ENCODE assay signal across 32 cellular contexts in the genomic region with DNA sequence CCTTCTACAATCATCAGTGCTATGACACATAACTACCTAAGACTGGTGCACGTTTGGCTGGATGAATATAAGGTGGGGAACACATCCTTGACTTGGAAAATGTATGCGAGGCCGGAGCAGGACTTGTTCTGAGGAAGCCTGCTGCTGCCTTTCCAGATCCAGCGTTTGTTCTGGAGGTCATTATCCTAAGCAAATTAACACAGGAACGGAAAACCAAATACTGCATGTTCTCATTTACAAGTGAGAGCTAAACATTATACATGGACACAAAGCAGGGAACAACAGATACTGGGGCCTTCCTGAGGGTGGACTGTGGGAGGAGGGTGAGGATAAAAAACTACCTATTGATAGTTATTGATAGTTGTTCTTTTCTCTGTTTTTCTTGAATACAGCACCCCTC. TPM values are rescaled to one million over a fixed set of nuclear protein-coding genes. Genes with fewer than 3 reads are reported as not detected.
"Had no signal": no experiment of that assay in that cellular context is flagged by ENCODE, and none has a peak within 500 bp of the region (broad histone marks: within the 10 kb centered on the region; RNA-seq: fewer than 3 reads in every experiment).

No MANE protein-coding gene starts in this region.

- H3K4me3 Mint-ChIP-seq: activated CD4-positive, alpha-beta T cell treated with anti-CD3 and anti-CD28 coated beads, Interleukin-2, amount 10 ng/mL, durations not matched to agents 24 days and 14 days; activated CD8-positive, alpha-beta T cell treated with anti-CD3 and anti-CD28 coated beads for 36 hours; activated naive CD4-positive, alpha-beta T cell treated with anti-CD3 and anti-CD28 coated beads, Interleukin-2, amount 50 U/mL, for 24 hours; activated naive CD8-positive, alpha-beta T cell treated with anti-CD3 and anti-CD28 coated beads, Interleukin-2, amount 10 ng/mL, durations not matched to agents 7 days and 5 days; activated T-cell treated with anti-CD3 and anti-CD28 coated beads, Interleukin-2, amount 50 U/mL, for 72 hours; activated T-helper 17 cell treated with anti-CD3 and anti-CD28 coated beads, Interleukin-2, amount 50 U/mL, for 72 hours; central memory CD8-positive, alpha-beta T cell had no signal

- H3K27ac ChIP-seq: ascending aorta, cardiac muscle cell, KMS-11, PC-9 had no signal

- H3K27ac Mint-ChIP-seq: activated CD4-positive, alpha-beta T cell treated with anti-CD3 and anti-CD28 coated beads, Interleukin-2, amount 10 ng/mL, durations not matched to agents 24 days and 14 days; activated CD8-positive, alpha-beta T cell treated with anti-CD3 and anti-CD28 coated beads for 36 hours; activated naive CD4-positive, alpha-beta T cell treated with anti-CD3 and anti-CD28 coated beads, Interleukin-2, amount 50 U/mL, for 24 hours; activated naive CD8-positive, alpha-beta T cell treated with anti-CD3 and anti-CD28 coated beads, Interleukin-2, amount 10 ng/mL, durations not matched to agents 7 days and 5 days; activated T-cell treated with anti-CD3 and anti-CD28 coated beads, Interleukin-2, amount 50 U/mL, for 72 hours; activated T-helper 17 cell treated with anti-CD3 and anti-CD28 coated beads, Interleukin-2, amount 50 U/mL, for 72 hours had no signal

- H3K9me3 ChIP-seq: ascending aorta had no signal

- H3K36me3 ChIP-seq: ascending aorta, cardiac muscle cell had no signal

- DNase-seq: activated CD4-positive, alpha-beta T cell treated with anti-CD3 and anti-CD28 coated beads, Interleukin-2, amount 10 ng/mL, durations not matched to agents 24 days and 14 days; activated CD4-positive, alpha-beta T cell treated with anti-CD3 and anti-CD28 coated beads, Interleukin-2, amount 50 U/mL, for 4 hours; activated CD8-positive, alpha-beta T cell treated with anti-CD3 and anti-CD28 coated beads for 36 hours; activated gamma-delta T cell; activated naive CD4-positive, alpha-beta T cell treated with Interleukin-2 at 50 U/mL for 16 hours; activated naive CD8-positive, alpha-beta T cell treated with anti-CD3 and anti-CD28 coated beads, Interleukin-2, amount 10 ng/mL, durations not matched to agents 7 days and 5 days; activated T-cell treated with anti-CD3 and anti-CD28 coated beads, Interleukin-2, amount 50 U/mL, for 1 hour; activated T-cell treated with anti-CD3 and anti-CD28 coated beads, Interleukin-2, amount 50 U/mL, for 72 hours; amygdala; MM.1S; MV-4-11; NCI-H1092; NCI-H1436 treated with DMSO at 0.1 percent for 48 hours; NCI-H1694 treated with DMSO at 0.1 percent for 48 hours; NCI-H2029; NCI-H2171; NCI-H510A; NCI-H69; Right ventricle myocardium superior; SW 1271; T-helper 1 cell; T-helper 2 cell; T1000 had no signal

- H3K9me3 Mint-ChIP-seq: activated CD4-positive, alpha-beta T cell treated with anti-CD3 and anti-CD28 coated beads, Interleukin-2, amount 10 ng/mL, durations not matched to agents 24 days and 14 days; activated naive CD4-positive, alpha-beta T cell treated with anti-CD3 and anti-CD28 coated beads, Interleukin-2, amount 50 U/mL, for 24 hours; activated naive CD8-positive, alpha-beta T cell treated with anti-CD3 and anti-CD28 coated beads, Interleukin-2, amount 10 ng/mL, durations not matched to agents 7 days and 5 days; activated T-helper 17 cell treated with anti-CD3 and anti-CD28 coated beads, Interleukin-2, amount 50 U/mL, for 72 hours; central memory CD8-positive, alpha-beta T cell had no signal

- H3K36me3 Mint-ChIP-seq: activated naive CD4-positive, alpha-beta T cell treated with anti-CD3 and anti-CD28 coated beads, Interleukin-2, amount 50 U/mL, for 24 hours; activated naive CD8-positive, alpha-beta T cell treated with anti-CD3 and anti-CD28 coated beads, Interleukin-2, amount 10 ng/mL, durations not matched to agents 7 days and 5 days had no signal

- H3K4me3 ChIP-seq: ascending aorta, cardiac muscle cell, PC-9 had no signal

- H3K4me1 Mint-ChIP-seq: activated CD4-positive, alpha-beta T cell treated with anti-CD3 and anti-CD28 coated beads, Interleukin-2, amount 10 ng/mL, durations not matched to agents 24 days and 14 days; activated naive CD4-positive, alpha-beta T cell treated with anti-CD3 and anti-CD28 coated beads, Interleukin-2, amount 50 U/mL, for 24 hours; activated naive CD8-positive, alpha-beta T cell treated with anti-CD3 and anti-CD28 coated beads, Interleukin-2, amount 10 ng/mL, durations not matched to agents 7 days and 5 days; activated T-helper 17 cell treated with anti-CD3 and anti-CD28 coated beads, Interleukin-2, amount 50 U/mL, for 72 hours; central memory CD8-positive, alpha-beta T cell had no signal

- H3K4me1 ChIP-seq: ascending aorta had no signal

- H3K27me3 ChIP-seq: ascending aorta, cardiac muscle cell had no signal

- ATAC-seq: activated CD8-positive, alpha-beta T cell treated with anti-CD3 and anti-CD28 coated beads for 36 hours; activated T-cell treated with anti-CD3 and anti-CD28 coated beads, Interleukin-2, amount 50 U/mL, for 72 hours; activated T-helper 17 cell treated with anti-CD3 and anti-CD28 coated beads, Interleukin-2, amount 50 U/mL, for 72 hours had no signal

RNA-seq across cellular contexts. Expression of a gene that starts 58.5 kb away (rescaled TPM):
- total RNA-seq: activated CD4-positive, alpha-beta T cell treated with anti-CD3 and anti-CD28 coated beads, Interleukin-2, amount 10 ng/mL, durations not matched to agents 24 days and 14 days; activated CD8-positive, alpha-beta memory T cell treated with anti-CD3 and anti-CD28 coated beads for 36 hours; activated CD8-positive, alpha-beta T cell treated with anti-CD3 and anti-CD28 coated beads for 36 hours; activated naive CD8-positive, alpha-beta T cell treated with anti-CD3 and anti-CD28 coated beads, Interleukin-2, amount 10 ng/mL, durations not matched to agents 7 days and 5 days; activated T-cell treated with anti-CD3 and anti-CD28 coated beads, Interleukin-2, amount 50 U/mL, for 72 hours; activated T-helper 17 cell treated with anti-CD3 and anti-CD28 coated beads, Interleukin-2, amount 50 U/mL, for 72 hours; ascending aorta; cardiac muscle cell; LHCN-M2; PC-9; Right ventricle myocardium superior had no signal
